Comparison of ENCODE assay signal across 13 cellular contexts in the genomic region with DNA sequence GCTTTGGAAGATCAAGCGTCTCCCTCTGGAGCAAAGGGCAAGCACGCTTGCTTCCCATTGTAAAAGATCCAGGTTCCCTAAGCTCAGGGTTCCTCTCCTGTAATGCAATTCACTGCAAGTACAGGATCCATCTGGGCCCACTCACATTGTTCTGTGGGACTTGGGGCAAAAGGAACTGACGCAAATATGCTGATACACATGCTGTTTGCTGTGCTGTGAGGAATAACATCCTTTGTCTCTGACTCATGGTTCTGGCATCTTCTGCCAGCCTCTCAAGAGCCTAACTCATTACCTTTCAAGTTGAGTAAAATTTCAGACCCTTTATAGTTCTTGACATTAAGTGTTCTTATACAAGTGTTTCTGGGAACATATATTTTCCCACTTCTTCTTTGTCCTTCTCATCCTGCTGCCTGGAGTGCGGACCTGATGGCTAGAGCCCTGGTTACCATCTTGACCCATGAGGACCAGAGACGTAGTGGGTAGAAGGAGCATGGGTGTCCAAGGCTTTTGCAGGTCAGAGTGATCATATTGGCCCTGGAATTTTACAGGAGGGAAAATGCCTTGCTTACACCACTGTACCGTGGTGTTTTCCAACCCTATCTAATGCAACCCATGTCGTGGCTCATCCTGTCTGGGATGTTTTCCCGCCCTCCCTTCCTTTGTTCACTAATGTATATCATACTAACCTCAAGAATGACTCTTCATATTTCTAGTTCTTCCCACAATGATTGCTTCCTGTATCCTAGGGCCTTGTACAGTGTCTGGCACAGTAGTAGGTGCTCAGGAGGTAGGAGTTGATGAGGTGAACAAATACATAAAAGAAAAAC.
DNase-seq lines count a peak whose midpoint lies in the region; ATAC-seq, FAIRE-seq and TF ChIP-seq lines count a peak whose summit lies in the region.
"Had no signal": no experiment of that assay in that cellular context is flagged by ENCODE, and none has a peak within 500 bp of the region (broad histone marks: within the 10 kb centered on the region; RNA-seq: fewer than 3 reads in every experiment).

No MANE protein-coding gene starts in this region.

- FAIRE-seq in urothelium cell line (lab: Jason Lieb, UNC), result peak; percentile 20

- no peak overlapping the region for H3K4me3 ChIP-seq in right cardiac atrium (ENCODE audit: low read length)
- H3K4me3 ChIP-seq in astrocyte of the spinal cord (ENCODE audit: low read depth, low read length), result no peak overlapping the region

- H3K9me3 ChIP-seq in right cardiac atrium (ENCODE audit: control insufficient read depth, low read length), result no peaks in the 10 kb centered on the region

- DNase-seq in right cardiac atrium (peak in 2 of 3 donors; percentile 11 to 16), left ventricle myocardium superior (no peak), astrocyte of the spinal cord (ENCODE audit: low read depth, low spot score) (peak; percentile 95), islet precursor cell (peak; percentile 87), urothelium cell line (ENCODE audit: low spot score) (peak; percentile 48), erythroblast (lab: John Stamatoyannopoulos, UW) (no peak)
- DNase-seq: activated CD4-positive, alpha-beta T cell treated with anti-CD3 and anti-CD28 coated beads for 1 hour; activated naive CD4-positive, alpha-beta T cell treated with anti-CD3 and anti-CD28 coated beads, Interleukin-2, amount 50 U/mL, for 16 hours; NCI-H2081 treated with DMSO at 0.1 percent for 48 hours; stimulated activated CD4-positive, alpha-beta T cell treated with anti-CD3 and anti-CD28 coated beads, Interleukin-15, amount 100 ng/mL, for 24 hours; stimulated activated naive CD4-positive, alpha-beta T cell had no signal

- TF ChIP-seq POLR2A in erythroblast (IDR thresholded peaks at IDR 0.05; ENCODE audit: low read length), result no peak

- 82% methylated on average over 8 of the region's 8 CpGs for WGBS in right cardiac atrium

- no peak for TF ChIP-seq CTCF in astrocyte of the spinal cord (IDR thresholded peaks at IDR 0.05; ENCODE audit: low read depth, low read length)

- ATAC-seq in right cardiac atrium (no peak), left ventricle myocardium superior (no peak), GM18861 (IDR thresholded peaks at IDR 0.05; ENCODE audit: unreplicated experiment) (no peak), GM21723 (IDR thresholded peaks at IDR 0.05; ENCODE audit: unreplicated experiment) (no peak)

- H3K27me3 ChIP-seq in right cardiac atrium (ENCODE audit: control insufficient read depth, insufficient read depth), result no peaks in the 10 kb centered on the region

- in situ Hi-C loops in astrocyte of the spinal cord (cut with HindIII; ENCODE audit: low sequenced_read_pairs), result no loop called here

- H3K27ac ChIP-seq in right cardiac atrium (ENCODE audit: low read length), result no peak overlapping the region

- H3K4me1 ChIP-seq in right cardiac atrium (ENCODE audit: control insufficient read depth, insufficient read depth, low read length), result peaks cover 4% of the 10 kb centered on the region

- intact Hi-C loops in right cardiac atrium (cut with DNase I), result no loop called here
- intact Hi-C loops in left ventricle myocardium superior (cut with micrococcal nuclease), result loop anchor here (10.0 kb wide), 1 partner anchor 85 kb away; no protein-coding TSS in a partner anchor

Comparison
In these comparisons a context has a peak if more than half of its experiments do, and no peak if none do; other contexts are left out.
1. DNase-seq: peak in right cardiac atrium (2 of 3), astrocyte of the spinal cord (single experiment), islet precursor cell (single experiment) and urothelium cell line (single experiment); none in left ventricle myocardium superior (single experiment) and erythroblast (0 of 2).